In genomic region chr6:14734416-14735340, GRCh38 we compare ENCODE assay signal across 8 cellular contexts.
A peak's percentile ranks its signal among the peaks of the same experiment; 100 is the strongest.
DNase-seq lines count a peak whose midpoint lies in the region; ATAC-seq and TF ChIP-seq lines count a peak whose summit lies in the region.

No MANE protein-coding gene starts in this region.

- no peak overlapping the region for H2BK15ac ChIP-seq in H9 (ENCODE audit: low read depth, low read length)

- H3K27me3 ChIP-seq in H9 (ENCODE audit: insufficient read depth, low read length), result no peaks in the 10 kb centered on the region

- intact Hi-C loops in natural killer cell (cut with micrococcal nuclease), result loop anchor here (1.0 to 5.0 kb wide), 3 partner anchors 17 to 123 kb away; no protein-coding TSS in a partner anchor

- no peak overlapping the region for H4K5ac ChIP-seq in H9 (ENCODE audit: insufficient read length, low read depth, low read length)

- no peak overlapping the region for H2AFZ ChIP-seq in H9 (ENCODE audit: low read length)

- DNase-seq in GM03348 (ENCODE audit: low spot score), result peak; percentile 36
- DNase-seq in KG1 (lab: John Stamatoyannopoulos, UW), result peak; percentile 26
- peak; percentile 51 for DNase-seq in activated naive CD4-positive, alpha-beta T cell treated with anti-CD3 and anti-CD28 coated beads, Interleukin-2, amount 10 ng/mL, durations not matched to agents 7 days and 5 days
- no peak for DNase-seq in natural killer cell
- no peak for DNase-seq in H9
- DNase-seq in NCI-H128 (lab: John Stamatoyannopoulos, UW; ENCODE audit: unreplicated experiment), result no peak
- DNase-seq in caudate nucleus (lab: John Stamatoyannopoulos, UW), result no peak

- no peak overlapping the region for H4K8ac ChIP-seq in H9 (replicated peaks; ENCODE audit: insufficient read length, low read depth, low read length)

- H3K79me2 ChIP-seq in H9 (ENCODE audit: insufficient read depth, low read length), result no peaks in the 10 kb centered on the region

- H3K27me3 Mint-ChIP-seq in activated naive CD4-positive, alpha-beta T cell treated with anti-CD3 and anti-CD28 coated beads, Interleukin-2, amount 10 ng/mL, durations not matched to agents 7 days and 5 days, result no peaks in the 10 kb centered on the region
- H3K27me3 Mint-ChIP-seq in natural killer cell (ENCODE audit: low read depth in 2 of 2), result no peaks in the 10 kb centered on the region
- peaks cover 20% of the 10 kb centered on the region for H3K27me3 Mint-ChIP-seq in H9 (ENCODE audit: low read depth)

- no peak overlapping the region for H3K4ac ChIP-seq in H9 (ENCODE audit: low read depth, low read length)

- TF ChIP-seq CTCF in natural killer cell (IDR thresholded peaks at IDR 0.05) (no peak), H9 (conservative IDR thresholded peaks at IDR 0.05) (no peak)

- no peak overlapping the region for H2BK5ac ChIP-seq in H9 (ENCODE audit: insufficient read length, low read length)

- CTCF ChIA-PET in activated naive CD4-positive, alpha-beta T cell treated with anti-CD3 and anti-CD28 coated beads, Interleukin-2, amount 10 ng/mL, durations not matched to agents 7 days and 5 days (lab: Charles Lee), result no interaction called here

- no peak overlapping the region for H3K4me3 Mint-ChIP-seq in activated naive CD4-positive, alpha-beta T cell treated with anti-CD3 and anti-CD28 coated beads, Interleukin-2, amount 10 ng/mL, durations not matched to agents 7 days and 5 days
- H3K4me3 Mint-ChIP-seq in natural killer cell, result peak overlapping the region; percentile 80
- no peak overlapping the region for H3K4me3 Mint-ChIP-seq in H9

- H3K14ac ChIP-seq in H9 (ENCODE audit: insufficient read depth, low read length), result no peak overlapping the region

- H3K4me1 Mint-ChIP-seq in activated naive CD4-positive, alpha-beta T cell treated with anti-CD3 and anti-CD28 coated beads, Interleukin-2, amount 10 ng/mL, durations not matched to agents 7 days and 5 days, result peaks cover 75% of the 10 kb centered on the region
- peaks cover 70 to 74% of the 10 kb centered on the region in 2 donors for H3K4me1 Mint-ChIP-seq in natural killer cell
- peaks cover 22 to 49% of the 10 kb centered on the region in 2 experiments for H3K4me1 Mint-ChIP-seq in H9

- H3K56ac ChIP-seq in H9 (ENCODE audit: insufficient read length, low read depth, low read length), result no peak overlapping the region

- peaks cover 13% of the 10 kb centered on the region for H3K9me3 Mint-ChIP-seq in activated naive CD4-positive, alpha-beta T cell treated with anti-CD3 and anti-CD28 coated beads, Interleukin-2, amount 10 ng/mL, durations not matched to agents 7 days and 5 days
- peaks cover 0 to 2% of the 10 kb centered on the region in 2 donors for H3K9me3 Mint-ChIP-seq in natural killer cell
- H3K9me3 Mint-ChIP-seq in H9, result no peaks in the 10 kb centered on the region; a peak in 1 of 5 replicates

- H3K4me2 ChIP-seq in H9 (ENCODE audit: insufficient read depth, insufficient read length, low read length), result no peak overlapping the region

- H4K91ac ChIP-seq in H9 (ENCODE audit: insufficient read length, low read depth, low read length), result no peak overlapping the region

- no peaks in the 10 kb centered on the region for H3K9me3 ChIP-seq in H9 (ENCODE audit: control insufficient read depth, low read depth, low read length)

- no CpG with 5 or more reads among the region's 5 CpGs for WGBS in H9 (ENCODE audit: extremely low coverage, insufficient read length, low lambda C conversion rate)

- no peaks in the 10 kb centered on the region for H3K79me1 ChIP-seq in H9 (ENCODE audit: insufficient read depth, low read depth, low read length, poor library complexity, severe bottlenecking)

- peak overlapping the region; percentile 75 for H3K27ac Mint-ChIP-seq in activated naive CD4-positive, alpha-beta T cell treated with anti-CD3 and anti-CD28 coated beads, Interleukin-2, amount 10 ng/mL, durations not matched to agents 7 days and 5 days
- H3K27ac Mint-ChIP-seq in natural killer cell, result peak overlapping the region; percentile 79 to 91
- no peak overlapping the region for H3K27ac Mint-ChIP-seq in H9

- H3T11ph ChIP-seq in H9 (ENCODE audit: low read length), result no peak overlapping the region

- no peak overlapping the region for H2BK120ac ChIP-seq in H9 (ENCODE audit: low read depth, low read length, poor library complexity, severe bottlenecking)

- H3K9ac ChIP-seq in H9 (ENCODE audit: extremely low read depth, insufficient read length, low read length), result no peak overlapping the region

- H2BK20ac ChIP-seq in H9 (ENCODE audit: low read depth, low read length, poor library complexity, severe bottlenecking), result no peak overlapping the region

- no peak overlapping the region for H2AK5ac ChIP-seq in H9 (ENCODE audit: insufficient read length, low read length)

- H4K20me1 ChIP-seq in H9 (ENCODE audit: control insufficient read depth, insufficient read depth, insufficient read length), result no peaks in the 10 kb centered on the region

- H3K27ac ChIP-seq in H9 (ENCODE audit: insufficient read length, low read depth, low read length) (no peak overlapping the region), caudate nucleus (ENCODE audit: low read depth, low read length) (no peak overlapping the region)

- no peak overlapping the region for H3K18ac ChIP-seq in H9 (ENCODE audit: insufficient read length, low read depth, low read length)

- ATAC-seq in GM21526 (IDR thresholded peaks at IDR 0.05; ENCODE audit: low FRiP score, unreplicated experiment) (peak; percentile 82), natural killer cell (peak; percentile 79 to 91 (median 83))

- no peak overlapping the region for H3K23ac ChIP-seq in H9 (ENCODE audit: insufficient read length, low read depth, low read length)

- H3K4me1 ChIP-seq in H9 (ENCODE audit: insufficient read depth, low read length), result peaks cover 13% of the 10 kb centered on the region

- no peaks in the 10 kb centered on the region for H3K23me2 ChIP-seq in H9 (ENCODE audit: insufficient read length, low read depth, low read length, poor library complexity, severe bottlenecking)

- peaks cover 7% of the 10 kb centered on the region for H3K36me3 Mint-ChIP-seq in activated naive CD4-positive, alpha-beta T cell treated with anti-CD3 and anti-CD28 coated beads, Interleukin-2, amount 10 ng/mL, durations not matched to agents 7 days and 5 days
- H3K36me3 Mint-ChIP-seq in natural killer cell, result peaks cover 14% of the 10 kb centered on the region
- H3K36me3 Mint-ChIP-seq in H9 (ENCODE audit: insufficient read depth in 1 of 3, low read depth in 3 of 3), result peaks cover 0 to 5% (median 3%) of the 10 kb centered on the region in 3 experiments; a peak in 3 of 7 replicates

- H2BK12ac ChIP-seq in H9 (ENCODE audit: insufficient read length, low read depth, low read length), result no peak overlapping the region

Comparison
In these comparisons a context has a peak if more than half of its experiments do, and no peak if none do; other contexts are left out.
1. DNase-seq: peak in GM03348 (single experiment), KG1 (single experiment) and activated naive CD4-positive, alpha-beta T cell treated with anti-CD3 and anti-CD28 coated beads, Interleukin-2, amount 10 ng/mL, durations not matched to agents 7 days and 5 days (single experiment); none in natural killer cell (single experiment), H9 (single experiment), NCI-H128 (single experiment) and caudate nucleus (0 of 61).
2. H3K27ac Mint-ChIP-seq: peak in activated naive CD4-positive, alpha-beta T cell treated with anti-CD3 and anti-CD28 coated beads, Interleukin-2, amount 10 ng/mL, durations not matched to agents 7 days and 5 days (single experiment) and natural killer cell (2 of 2); none in H9 (0 of 3).